In genomic region chr6:170596426-170596825, GRCh38 we compare ENCODE assay signal across 18 cellular contexts.
"Had no signal": no experiment of that assay in that cellular context is flagged by ENCODE, and none has a peak within 500 bp of the region (broad histone marks: within the 10 kb centered on the region; RNA-seq: fewer than 3 reads in every experiment).

No MANE protein-coding gene starts in this region.

- DNase-seq: IMR-90, Kasumi-1, KG1, MM.1S, NCI-H1092 treated with DMSO at 0.1 percent for 48 hours, NCI-H1436, NCI-H187, NCI-H2029, NCI-H2081 treated with DMSO at 0.1 percent for 48 hours, NCI-H2171 treated with DMSO at 0.1 percent for 48 hours, NCI-H2227 treated with DMSO at 0.1 percent for 48 hours, NCI-H526, Right ventricle myocardium superior, RPMI8226, SIG-M5, T-helper 1 cell had no signal

- ATAC-seq: HepG2, SK-N-SH treated with all-trans-retinoic acid at 6 μM for 48 hours had no signal
